8 cellular contexts compared by ENCODE assay signal in genomic region chr9:128881884-128882676, GRCh38. TPM values are rescaled to one million over a fixed set of nuclear protein-coding genes. Genes with fewer than 3 reads are reported as not detected.
DNase-seq lines count a peak whose midpoint lies in the region; ATAC-seq, FAIRE-seq and TF ChIP-seq lines count a peak whose summit lies in the region.

KYAT1 (minus strand) TSS chr9:128881950; CDS start chr9:128845405, 36,545 bp downstream.
LRRC8A (plus strand) TSS chr9:128882133; CDS start chr9:128907165, 25,032 bp downstream.

- H3K27me3 Mint-ChIP-seq in mesothelial cell of epicardium (ENCODE audit: low read depth) = no peaks in the 10 kb centered on the region

- peak within 1 kb of the TSS; percentile 87 for H2AFZ ChIP-seq in OCI-LY3 (ENCODE audit: low read depth, low read length)

- H3K9me3 Mint-ChIP-seq in mesothelial cell of epicardium = no peaks in the 10 kb centered on the region

- H3K79me2 ChIP-seq in OCI-LY3 (ENCODE audit: low read length) = peaks cover 65% of the 10 kb centered on the region

- DNase-seq in DMS 273 treated with DMSO at 0.1 percent for 48 hours (lab: John Stamatoyannopoulos, UW) (peak; percentile 85), HuH-7.5 (ENCODE audit: low spot score) (peak; percentile 93), mesothelial cell of epicardium (ENCODE audit: low spot score in 2 of 2, unreplicated experiment in 2 of 2) (peak; percentile 94 to 98)
- DNase-seq in activated CD8-positive, alpha-beta memory T cell treated with anti-CD3 and anti-CD28 coated beads, Interleukin-2, amount 50 U/mL, for 48 hours = peak; percentile 100
- DNase-seq in stimulated activated CD8-positive, alpha-beta memory T cell treated with anti-CD3 and anti-CD28 coated beads, Interleukin-15, amount 100 ng/mL, for 4 hours (ENCODE audit: low read depth in 2 of 2) = peak; percentile 96 to 98

- H3K4me3 ChIP-seq in OCI-LY3 (ENCODE audit: low read length) = peak within 1 kb of the TSS; percentile 94

- H3K9me3 ChIP-seq in OCI-LY3 (ENCODE audit: insufficient read depth, low read length) = no peaks in the 10 kb centered on the region

- H4K20me1 ChIP-seq in OCI-LY3 (ENCODE audit: insufficient read depth, low read length) = no peaks in the 10 kb centered on the region

- peaks cover 5% of the 10 kb centered on the region for H3K36me3 Mint-ChIP-seq in mesothelial cell of epicardium

- peak within 1 kb of the TSS; percentile 76 for H3K27ac ChIP-seq in OCI-LY3 (ENCODE audit: low read length)

- peak; percentile 76 for FAIRE-seq in endometrium (lab: Jason Lieb, UNC)

- peaks cover 7% of the 10 kb centered on the region; the same call in 1 of the 2 replicates for H3K4me1 ChIP-seq in OCI-LY3 (ENCODE audit: low read length)

- no peaks in the 10 kb centered on the region for H3K27me3 ChIP-seq in OCI-LY3 (ENCODE audit: low read depth, low read length)

- peaks cover 14% of the 10 kb centered on the region for H3K4me1 Mint-ChIP-seq in mesothelial cell of epicardium

- H3K9ac ChIP-seq in OCI-LY3 (ENCODE audit: low read length) = peak within 1 kb of the TSS; percentile 99

- no peak for TF ChIP-seq CTCF in OCI-LY3 (IDR thresholded peaks at IDR 0.05; ENCODE audit: low read depth, low read length)
- no peak for TF ChIP-seq CTCF in mesothelial cell of epicardium (IDR thresholded peaks at IDR 0.05; ENCODE audit: unreplicated experiment)

- H3K36me3 ChIP-seq in OCI-LY3 (replicated peaks; ENCODE audit: low read depth, low read length) = peaks cover 12% of the 10 kb centered on the region

- H3K27ac Mint-ChIP-seq in mesothelial cell of epicardium = peak within 1 kb of the TSS; percentile 98

- peak within 1 kb of the TSS; percentile 82 for H3K4me2 ChIP-seq in OCI-LY3 (ENCODE audit: low read length)

- H3K4me3 Mint-ChIP-seq in mesothelial cell of epicardium = peak within 1 kb of the TSS; percentile 98

- ATAC-seq in GM21528 (IDR thresholded peaks at IDR 0.05; ENCODE audit: low FRiP score, unreplicated experiment) = peak; percentile 81

RNA-seq across cellular contexts. Expression of gene KYAT1, which starts in this region (rescaled TPM):
- 6.6 to 9.2 TPM (median 8.0 TPM) in 3 replicates for total RNA-seq in mesothelial cell of epicardium

RNA-seq across cellular contexts. Expression of gene LRRC8A, which starts in this region (rescaled TPM):
- total RNA-seq in mesothelial cell of epicardium = 33.9 to 35.9 TPM (median 34.6 TPM) in 3 replicates

Comparison
In these comparisons a context has a peak if more than half of its experiments do, and no peak if none do; other contexts are left out.
1. Peak in every context shown above with its lines: DNase-seq, ATAC-seq, H3K4me3 ChIP-seq and H3K27ac ChIP-seq.